ENCODE assay signal across 1 cellular context in the genomic region with DNA sequence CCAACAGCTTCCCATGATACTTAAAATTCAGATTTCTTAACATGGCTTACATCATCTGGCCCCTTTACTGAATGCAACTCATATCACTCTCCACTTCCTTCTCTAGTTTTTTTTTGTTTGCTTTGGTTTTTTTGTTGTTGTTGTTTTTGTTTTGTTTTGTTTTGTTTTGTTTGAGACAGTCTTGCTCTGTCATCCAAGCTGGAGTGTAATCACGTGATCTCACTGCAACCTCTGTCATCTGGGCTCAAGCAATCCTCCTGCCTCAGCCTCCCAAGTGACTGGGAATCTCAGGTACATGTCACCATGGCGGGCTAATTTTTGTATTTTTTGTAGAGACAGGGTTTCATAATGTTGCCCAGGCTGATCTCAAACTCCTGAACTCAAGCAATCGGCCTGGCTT.
TF ChIP-seq lines count a peak whose summit lies in the region.

No MANE protein-coding gene starts in this region.

TF ChIP-seq in K562, 482 proteins besides CTCF, POLR2A, EP300 and RAD21 (continued from another document):
- TF ChIP-seq TOE1 (IDR thresholded peaks at IDR 0.05; ENCODE audit: borderline replicate concordance) = peak; percentile 88
- no peak for TF ChIP-seq TOE1 (CRISPR knock-in tag; IDR thresholded peaks at IDR 0.05; ENCODE audit: borderline replicate concordance, low read depth)
- no peak for TF ChIP-seq NRF1 (conservative IDR thresholded peaks at IDR 0.05 in 1 of 2, IDR thresholded peaks at IDR 0.05 in 1 of 2)
- TF ChIP-seq CBFA2T2 (conservative IDR thresholded peaks at IDR 0.05) = peak; percentile 47
- TF ChIP-seq, protein P1, sequence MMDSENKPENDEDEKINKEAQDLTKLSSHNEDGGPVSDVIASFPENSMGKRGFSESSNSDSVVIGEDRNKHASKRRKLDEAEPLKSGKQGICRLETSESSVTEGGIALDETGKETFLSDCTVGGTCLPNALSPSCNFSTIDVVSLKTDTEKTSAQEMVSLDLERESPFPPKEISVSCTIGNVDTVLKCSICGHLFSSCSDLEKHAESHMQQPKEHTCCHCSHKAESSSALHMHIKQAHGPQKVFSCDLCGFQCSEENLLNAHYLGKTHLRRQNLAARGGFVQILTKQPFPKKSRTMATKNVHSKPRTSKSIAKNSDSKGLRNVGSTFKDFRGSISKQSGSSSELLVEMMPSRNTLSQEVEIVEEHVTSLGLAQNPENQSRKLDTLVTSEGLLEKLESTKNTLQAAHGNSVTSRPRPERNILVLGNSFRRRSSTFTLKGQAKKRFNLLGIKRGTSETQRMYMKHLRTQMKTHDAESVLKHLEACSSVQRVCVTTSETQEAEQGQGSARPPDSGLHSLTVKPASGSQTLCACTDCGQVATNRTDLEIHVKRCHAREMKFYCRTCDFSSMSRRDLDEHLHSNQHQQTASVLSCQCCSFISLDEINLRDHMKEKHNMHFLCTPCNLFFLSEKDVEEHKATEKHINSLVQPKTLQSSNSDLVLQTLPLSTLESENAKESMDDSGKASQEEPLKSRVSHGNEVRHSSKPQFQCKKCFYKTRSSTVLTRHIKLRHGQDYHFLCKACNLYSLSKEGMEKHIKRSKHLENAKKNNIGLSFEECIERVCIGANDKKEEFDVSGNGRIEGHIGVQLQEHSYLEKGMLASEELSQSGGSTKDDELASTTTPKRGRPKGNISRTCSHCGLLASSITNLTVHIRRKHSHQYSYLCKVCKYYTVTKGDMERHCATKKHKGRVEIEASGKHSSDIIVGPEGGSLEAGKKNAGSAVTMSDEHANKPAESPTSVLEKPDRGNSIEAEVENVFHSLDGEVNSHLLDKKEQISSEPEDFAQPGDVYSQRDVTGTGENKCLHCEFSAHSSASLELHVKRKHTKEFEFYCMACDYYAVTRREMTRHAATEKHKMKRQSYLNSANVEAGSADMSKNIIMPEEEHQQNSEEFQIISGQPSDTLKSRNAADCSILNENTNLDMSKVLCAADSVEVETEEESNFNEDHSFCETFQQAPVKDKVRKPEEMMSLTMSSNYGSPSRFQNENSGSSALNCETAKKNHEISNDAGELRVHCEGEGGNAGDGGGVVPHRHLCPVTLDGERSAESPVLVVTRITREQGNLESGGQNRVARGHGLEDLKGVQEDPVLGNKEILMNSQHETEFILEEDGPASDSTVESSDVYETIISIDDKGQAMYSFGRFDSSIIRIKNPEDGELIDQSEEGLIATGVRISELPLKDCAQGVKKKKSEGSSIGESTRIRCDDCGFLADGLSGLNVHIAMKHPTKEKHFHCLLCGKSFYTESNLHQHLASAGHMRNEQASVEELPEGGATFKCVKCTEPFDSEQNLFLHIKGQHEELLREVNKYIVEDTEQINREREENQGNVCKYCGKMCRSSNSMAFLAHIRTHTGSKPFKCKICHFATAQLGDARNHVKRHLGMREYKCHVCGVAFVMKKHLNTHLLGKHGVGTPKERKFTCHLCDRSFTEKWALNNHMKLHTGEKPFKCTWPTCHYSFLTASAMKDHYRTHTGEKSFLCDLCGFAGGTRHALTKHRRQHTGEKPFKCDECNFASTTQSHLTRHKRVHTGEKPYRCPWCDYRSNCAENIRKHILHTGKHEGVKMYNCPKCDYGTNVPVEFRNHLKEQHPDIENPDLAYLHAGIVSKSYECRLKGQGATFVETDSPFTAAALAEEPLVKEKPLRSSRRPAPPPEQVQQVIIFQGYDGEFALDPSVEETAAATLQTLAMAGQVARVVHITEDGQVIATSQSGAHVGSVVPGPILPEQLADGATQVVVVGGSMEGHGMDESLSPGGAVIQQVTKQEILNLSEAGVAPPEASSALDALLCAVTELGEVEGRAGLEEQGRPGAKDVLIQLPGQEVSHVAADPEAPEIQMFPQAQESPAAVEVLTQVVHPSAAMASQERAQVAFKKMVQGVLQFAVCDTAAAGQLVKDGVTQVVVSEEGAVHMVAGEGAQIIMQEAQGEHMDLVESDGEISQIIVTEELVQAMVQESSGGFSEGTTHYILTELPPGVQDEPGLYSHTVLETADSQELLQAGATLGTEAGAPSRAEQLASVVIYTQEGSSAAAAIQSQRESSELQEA (IDR thresholded peaks at IDR 0.05; ENCODE audit: low read depth) = no peak
- TF ChIP-seq, protein P2, sequence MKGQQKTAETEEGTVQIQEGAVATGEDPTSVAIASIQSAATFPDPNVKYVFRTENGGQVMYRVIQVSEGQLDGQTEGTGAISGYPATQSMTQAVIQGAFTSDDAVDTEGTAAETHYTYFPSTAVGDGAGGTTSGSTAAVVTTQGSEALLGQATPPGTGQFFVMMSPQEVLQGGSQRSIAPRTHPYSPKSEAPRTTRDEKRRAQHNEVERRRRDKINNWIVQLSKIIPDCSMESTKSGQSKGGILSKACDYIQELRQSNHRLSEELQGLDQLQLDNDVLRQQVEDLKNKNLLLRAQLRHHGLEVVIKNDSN (CRISPR knock-in tag; IDR thresholded peaks at IDR 0.05) = peak; percentile 30; the same call in 1 of the 2 replicates
- peak; percentile 78 for TF ChIP-seq RAD51 (IDR thresholded peaks at IDR 0.05; ENCODE audit: borderline replicate concordance, low read depth)
- TF ChIP-seq, protein P3, sequence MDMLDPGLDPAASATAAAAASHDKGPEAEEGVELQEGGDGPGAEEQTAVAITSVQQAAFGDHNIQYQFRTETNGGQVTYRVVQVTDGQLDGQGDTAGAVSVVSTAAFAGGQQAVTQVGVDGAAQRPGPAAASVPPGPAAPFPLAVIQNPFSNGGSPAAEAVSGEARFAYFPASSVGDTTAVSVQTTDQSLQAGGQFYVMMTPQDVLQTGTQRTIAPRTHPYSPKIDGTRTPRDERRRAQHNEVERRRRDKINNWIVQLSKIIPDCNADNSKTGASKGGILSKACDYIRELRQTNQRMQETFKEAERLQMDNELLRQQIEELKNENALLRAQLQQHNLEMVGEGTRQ (CRISPR knock-in tag; IDR thresholded peaks at IDR 0.05) = 0 out of 2 replicates have a peak, but pooled peaks have one; percentile 17
